In the genomic region with DNA sequence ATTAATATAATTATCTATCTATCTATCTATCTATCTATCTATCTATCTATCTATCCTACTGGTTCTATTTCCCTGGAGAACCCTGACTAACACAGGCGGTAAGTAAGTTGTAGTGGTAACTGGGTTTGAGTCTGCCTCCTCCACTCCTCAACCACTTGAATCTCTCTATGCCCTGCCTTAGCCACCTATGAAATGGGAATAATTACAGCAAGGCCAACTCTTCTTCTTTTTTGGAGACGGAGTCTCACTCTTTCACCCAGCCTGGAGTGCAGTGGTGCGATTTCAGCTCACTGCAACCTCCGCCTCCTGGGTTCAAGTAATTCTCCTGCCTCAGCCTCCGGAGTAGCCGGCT, we compare ENCODE assay signal across 2 cellular contexts.
TF ChIP-seq lines count a peak whose summit lies in the region.

No MANE protein-coding gene starts in this region.

TF ChIP-seq in K562, 482 proteins besides CTCF, POLR2A, EP300 and RAD21:
- TF ChIP-seq DACH1 (IDR thresholded peaks at IDR 0.05; ENCODE audit: partially characterized antibody): peak; percentile 67
- TF ChIP-seq, protein P1, sequence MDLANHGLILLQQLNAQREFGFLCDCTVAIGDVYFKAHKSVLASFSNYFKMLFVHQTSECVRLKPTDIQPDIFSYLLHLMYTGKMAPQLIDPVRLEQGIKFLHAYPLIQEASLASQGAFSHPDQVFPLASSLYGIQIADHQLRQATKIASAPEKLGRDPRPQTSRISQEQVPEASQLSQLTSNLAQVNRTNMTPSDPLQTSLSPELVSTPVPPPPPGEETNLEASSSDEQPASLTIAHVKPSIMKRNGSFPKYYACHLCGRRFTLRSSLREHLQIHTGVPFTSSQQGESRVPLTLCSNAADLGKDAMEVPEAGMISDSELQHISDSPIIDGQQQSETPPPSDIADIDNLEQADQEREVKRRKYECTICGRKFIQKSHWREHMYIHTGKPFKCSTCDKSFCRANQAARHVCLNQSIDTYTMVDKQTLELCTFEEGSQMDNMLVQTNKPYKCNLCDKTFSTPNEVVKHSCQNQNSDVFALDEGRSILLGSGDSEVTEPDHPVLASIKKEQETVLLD (IDR thresholded peaks at IDR 0.05): 0 out of 2 replicates have a peak, but pooled peaks have one; percentile 47
- TF ChIP-seq, protein P2, sequence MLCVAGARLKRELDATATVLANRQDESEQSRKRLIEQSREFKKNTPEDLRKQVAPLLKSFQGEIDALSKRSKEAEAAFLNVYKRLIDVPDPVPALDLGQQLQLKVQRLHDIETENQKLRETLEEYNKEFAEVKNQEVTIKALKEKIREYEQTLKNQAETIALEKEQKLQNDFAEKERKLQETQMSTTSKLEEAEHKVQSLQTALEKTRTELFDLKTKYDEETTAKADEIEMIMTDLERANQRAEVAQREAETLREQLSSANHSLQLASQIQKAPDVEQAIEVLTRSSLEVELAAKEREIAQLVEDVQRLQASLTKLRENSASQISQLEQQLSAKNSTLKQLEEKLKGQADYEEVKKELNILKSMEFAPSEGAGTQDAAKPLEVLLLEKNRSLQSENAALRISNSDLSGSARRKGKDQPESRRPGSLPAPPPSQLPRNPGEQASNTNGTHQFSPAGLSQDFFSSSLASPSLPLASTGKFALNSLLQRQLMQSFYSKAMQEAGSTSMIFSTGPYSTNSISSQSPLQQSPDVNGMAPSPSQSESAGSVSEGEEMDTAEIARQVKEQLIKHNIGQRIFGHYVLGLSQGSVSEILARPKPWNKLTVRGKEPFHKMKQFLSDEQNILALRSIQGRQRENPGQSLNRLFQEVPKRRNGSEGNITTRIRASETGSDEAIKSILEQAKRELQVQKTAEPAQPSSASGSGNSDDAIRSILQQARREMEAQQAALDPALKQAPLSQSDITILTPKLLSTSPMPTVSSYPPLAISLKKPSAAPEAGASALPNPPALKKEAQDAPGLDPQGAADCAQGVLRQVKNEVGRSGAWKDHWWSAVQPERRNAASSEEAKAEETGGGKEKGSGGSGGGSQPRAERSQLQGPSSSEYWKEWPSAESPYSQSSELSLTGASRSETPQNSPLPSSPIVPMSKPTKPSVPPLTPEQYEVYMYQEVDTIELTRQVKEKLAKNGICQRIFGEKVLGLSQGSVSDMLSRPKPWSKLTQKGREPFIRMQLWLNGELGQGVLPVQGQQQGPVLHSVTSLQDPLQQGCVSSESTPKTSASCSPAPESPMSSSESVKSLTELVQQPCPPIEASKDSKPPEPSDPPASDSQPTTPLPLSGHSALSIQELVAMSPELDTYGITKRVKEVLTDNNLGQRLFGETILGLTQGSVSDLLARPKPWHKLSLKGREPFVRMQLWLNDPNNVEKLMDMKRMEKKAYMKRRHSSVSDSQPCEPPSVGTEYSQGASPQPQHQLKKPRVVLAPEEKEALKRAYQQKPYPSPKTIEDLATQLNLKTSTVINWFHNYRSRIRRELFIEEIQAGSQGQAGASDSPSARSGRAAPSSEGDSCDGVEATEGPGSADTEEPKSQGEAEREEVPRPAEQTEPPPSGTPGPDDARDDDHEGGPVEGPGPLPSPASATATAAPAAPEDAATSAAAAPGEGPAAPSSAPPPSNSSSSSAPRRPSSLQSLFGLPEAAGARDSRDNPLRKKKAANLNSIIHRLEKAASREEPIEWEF (CRISPR knock-in tag; IDR thresholded peaks at IDR 0.05): peak; percentile 79
- TF ChIP-seq HDAC2 (IDR thresholded peaks at IDR 0.05): 0 out of 2 replicates have a peak, but pooled peaks have one; percentile 19
- TF ChIP-seq GATAD2B (IDR thresholded peaks at IDR 0.05; ENCODE audit: borderline replicate concordance): 0 out of 2 replicates have a peak, but pooled peaks have one; percentile 16

TF ChIP-seq in HepG2, 621 proteins besides CTCF, POLR2A, EP300 and RAD21:
- peak; percentile 64 for TF ChIP-seq ZNF629 (CRISPR knock-in tag; conservative IDR thresholded peaks at IDR 0.05)
- TF ChIP-seq, protein P3, sequence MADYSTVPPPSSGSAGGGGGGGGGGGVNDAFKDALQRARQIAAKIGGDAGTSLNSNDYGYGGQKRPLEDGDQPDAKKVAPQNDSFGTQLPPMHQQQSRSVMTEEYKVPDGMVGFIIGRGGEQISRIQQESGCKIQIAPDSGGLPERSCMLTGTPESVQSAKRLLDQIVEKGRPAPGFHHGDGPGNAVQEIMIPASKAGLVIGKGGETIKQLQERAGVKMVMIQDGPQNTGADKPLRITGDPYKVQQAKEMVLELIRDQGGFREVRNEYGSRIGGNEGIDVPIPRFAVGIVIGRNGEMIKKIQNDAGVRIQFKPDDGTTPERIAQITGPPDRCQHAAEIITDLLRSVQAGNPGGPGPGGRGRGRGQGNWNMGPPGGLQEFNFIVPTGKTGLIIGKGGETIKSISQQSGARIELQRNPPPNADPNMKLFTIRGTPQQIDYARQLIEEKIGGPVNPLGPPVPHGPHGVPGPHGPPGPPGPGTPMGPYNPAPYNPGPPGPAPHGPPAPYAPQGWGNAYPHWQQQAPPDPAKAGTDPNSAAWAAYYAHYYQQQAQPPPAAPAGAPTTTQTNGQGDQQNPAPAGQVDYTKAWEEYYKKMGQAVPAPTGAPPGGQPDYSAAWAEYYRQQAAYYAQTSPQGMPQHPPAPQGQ (CRISPR knock-in tag; IDR thresholded peaks at IDR 0.05; ENCODE audit: borderline replicate concordance): 0 out of 2 replicates have a peak, but pooled peaks have one; percentile 31
